Comparison of ENCODE assay signal across 8 cellular contexts in the genomic region with DNA sequence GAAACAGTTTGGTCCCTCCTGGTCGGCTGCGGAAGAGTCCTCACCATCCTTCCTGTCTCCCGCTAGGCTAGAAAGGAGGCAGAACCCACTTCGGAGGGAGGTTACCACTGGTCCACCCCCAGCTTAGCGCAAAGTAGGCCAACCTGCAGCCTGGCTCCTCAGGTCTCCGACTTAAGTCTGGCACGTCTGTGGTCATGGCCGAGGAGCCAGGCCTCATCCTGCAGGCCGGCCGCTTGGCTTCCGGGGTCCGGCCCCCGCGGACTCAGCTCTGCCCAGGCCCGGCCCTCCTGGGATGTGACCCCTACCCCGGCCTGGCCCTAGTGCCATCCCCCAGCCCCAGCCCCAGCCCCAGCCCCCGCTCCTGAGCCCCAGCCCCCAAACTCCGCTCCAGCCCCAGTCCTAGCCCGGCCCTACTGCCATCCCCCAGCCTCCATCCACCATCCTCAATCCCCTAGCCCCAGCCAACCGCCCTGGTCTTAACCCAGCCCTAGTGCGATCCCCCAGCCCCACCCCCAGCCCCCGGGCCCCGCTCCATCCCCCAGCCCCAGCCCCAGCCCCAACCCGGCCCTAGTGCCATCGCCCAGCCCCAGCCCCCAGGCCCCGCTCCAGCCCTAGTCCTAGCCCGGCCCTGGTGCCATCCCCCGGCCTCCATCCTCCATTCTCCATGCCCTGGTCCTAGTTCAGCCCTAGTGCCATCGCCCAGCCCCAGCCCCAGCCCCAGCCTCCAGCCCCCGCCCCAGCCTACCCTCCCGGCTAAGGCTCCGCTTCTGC. TPM values are rescaled to one million over a fixed set of nuclear protein-coding genes. Genes with fewer than 3 reads are reported as not detected.
DNase-seq lines count a peak whose midpoint lies in the region; ATAC-seq lines count a peak whose summit lies in the region.

No MANE protein-coding gene starts in this region.

- DNase-seq in Daoy (ENCODE audit: low read depth) (peak; percentile 54), OCI-M2 (lab: John Stamatoyannopoulos, UW; ENCODE audit: unreplicated experiment) (no peak), GM19240 (ENCODE audit: insufficient read length, low spot score) (no peak)
- no peak for DNase-seq in naive thymus-derived CD8-positive, alpha-beta T cell

- H3K27ac Mint-ChIP-seq in T-helper 1 cell treated with Interleukin-12 subunit alpha and Interleukin-12 subunit beta and Interleukin-4 antibody, amounts not matched to agents 30 μg/mL and 1 μg/mL, for 36 hours = peak overlapping the region; percentile 74
- H3K27ac Mint-ChIP-seq in naive thymus-derived CD8-positive, alpha-beta T cell = peak overlapping the region in 9 of 10 donors; percentile 77 to 95 (median 86)

- peaks cover 22% of the 10 kb centered on the region for H3K36me3 Mint-ChIP-seq in T-helper 1 cell treated with Interleukin-12 subunit alpha and Interleukin-12 subunit beta and Interleukin-4 antibody, amounts not matched to agents 30 μg/mL and 1 μg/mL, for 36 hours (ENCODE audit: low read depth)
- peaks cover 0 to 57% (median 7%) of the 10 kb centered on the region in 3 donors for H3K36me3 Mint-ChIP-seq in naive thymus-derived CD8-positive, alpha-beta T cell

- POLR2A ChIA-PET in naive thymus-derived CD8-positive, alpha-beta T cell (lab: Charles Lee) = interaction anchor here (0.5 to 5.3 kb wide), 11 partner anchors 12 to 889 kb away, joined by 3 to 42 read pairs (median 5); a partner anchor contains a TSS

- no peaks in the 10 kb centered on the region for H3K27me3 Mint-ChIP-seq in T-helper 1 cell treated with Interleukin-12 subunit alpha and Interleukin-12 subunit beta and Interleukin-4 antibody, amounts not matched to agents 30 μg/mL and 1 μg/mL, for 36 hours (ENCODE audit: low read depth)
- no peaks in the 10 kb centered on the region for H3K27me3 Mint-ChIP-seq in naive thymus-derived CD8-positive, alpha-beta T cell

- no peaks in the 10 kb centered on the region for H3K9me3 Mint-ChIP-seq in T-helper 1 cell treated with Interleukin-12 subunit alpha and Interleukin-12 subunit beta and Interleukin-4 antibody, amounts not matched to agents 30 μg/mL and 1 μg/mL, for 36 hours
- no peaks in the 10 kb centered on the region for H3K9me3 Mint-ChIP-seq in naive thymus-derived CD8-positive, alpha-beta T cell

- ATAC-seq in HG03025 (IDR thresholded peaks at IDR 0.05; ENCODE audit: low FRiP score, unreplicated experiment) (peak; percentile 24), esophagus mucosa (peak; percentile 46), HG03139 (IDR thresholded peaks at IDR 0.05; ENCODE audit: unreplicated experiment) (no peak)
- ATAC-seq in naive thymus-derived CD8-positive, alpha-beta T cell = peak; percentile 9 to 41

- H3K4me1 Mint-ChIP-seq in T-helper 1 cell treated with Interleukin-12 subunit alpha and Interleukin-12 subunit beta and Interleukin-4 antibody, amounts not matched to agents 30 μg/mL and 1 μg/mL, for 36 hours (ENCODE audit: low read depth) = peaks cover 17% of the 10 kb centered on the region
- H3K4me1 Mint-ChIP-seq in naive thymus-derived CD8-positive, alpha-beta T cell = peaks cover 10 to 36% (median 20%) of the 10 kb centered on the region in 4 donors

- peak overlapping the region; percentile 85 for H3K4me3 Mint-ChIP-seq in T-helper 1 cell treated with Interleukin-12 subunit alpha and Interleukin-12 subunit beta and Interleukin-4 antibody, amounts not matched to agents 30 μg/mL and 1 μg/mL, for 36 hours
- peak overlapping the region; percentile 80 to 93 (median 88) for H3K4me3 Mint-ChIP-seq in naive thymus-derived CD8-positive, alpha-beta T cell

RNA-seq across cellular contexts. Expression of a gene that starts 0.6 kb away (rescaled TPM):
- 30.9 and 31.8 TPM in 2 replicates for total RNA-seq in Daoy (2014; rRNA removed; shearing (Covaris generic))
- total RNA-seq in esophagus mucosa = 15.5 TPM
- 10 to 100 TPM; 33.4 to 34.3 TPM for total RNA-seq in naive thymus-derived CD8-positive, alpha-beta T cell
- 10 to 100 TPM; 42.6 to 55.0 (median 47.1) TPM for polyA plus RNA-seq in naive thymus-derived CD8-positive, alpha-beta T cell

RNA-seq across cellular contexts. Expression of a gene that starts 11.7 kb away (rescaled TPM):
- 127 and 128 TPM in 2 replicates for total RNA-seq in Daoy (2014; rRNA removed; shearing (Covaris generic))
- 25.1 TPM for total RNA-seq in esophagus mucosa
- 100 to 1,000 TPM in 1 of 2 experiments, 10 to 100 TPM in 1; 98.7 to 104 TPM for total RNA-seq in naive thymus-derived CD8-positive, alpha-beta T cell
- polyA plus RNA-seq in naive thymus-derived CD8-positive, alpha-beta T cell = 100 to 1,000 TPM; 191 to 242 (median 222) TPM

RNA-seq across cellular contexts. Expression of a gene that starts 11.9 kb away (rescaled TPM):
- total RNA-seq in Daoy (2014; rRNA removed; shearing (Covaris generic)) = 5.5 and 9.1 TPM in 2 replicates
- 12.8 TPM for total RNA-seq in esophagus mucosa
- 100 to 1,000 TPM; 117 to 124 TPM for total RNA-seq in naive thymus-derived CD8-positive, alpha-beta T cell
- 10 to 100 TPM; 37.1 to 76.4 (median 49.4) TPM for polyA plus RNA-seq in naive thymus-derived CD8-positive, alpha-beta T cell

RNA-seq across cellular contexts. Expression of a gene that starts 20.4 kb away (rescaled TPM):
- total RNA-seq in Daoy (2014; rRNA removed; shearing (Covaris generic)) = 12.7 and 16.2 TPM in 2 replicates
- 11.7 TPM for total RNA-seq in esophagus mucosa
- 10 to 100 TPM; 27.1 to 27.8 TPM for total RNA-seq in naive thymus-derived CD8-positive, alpha-beta T cell
- 10 to 100 TPM; 12.3 to 20.2 (median 13.3) TPM for polyA plus RNA-seq in naive thymus-derived CD8-positive, alpha-beta T cell
